Comparison of ENCODE assay signal across 1 cellular context in genomic region chr12:6689000-6689882, GRCh38.
TF ChIP-seq lines count a peak whose summit lies in the region.

TSS of gene ZNF384 (minus strand) at chr12:6689375. CDS start at chr12:6679520, 9,855 bp downstream.

TF ChIP-seq in HepG2, 621 proteins besides CTCF, POLR2A, EP300 and RAD21 (continued from another document and continues in another):
- no peak; the same call in 1 of the 2 replicates for TF ChIP-seq ARID3A (IDR thresholded peaks at IDR 0.05; ENCODE audit: low read depth, low read length)
- TF ChIP-seq GMEB1 (CRISPR knock-in tag; IDR thresholded peaks at IDR 0.05; ENCODE audit: borderline replicate concordance) = peak; percentile 89; the same call in 1 of the 2 replicates
- TF ChIP-seq YEATS2 (CRISPR knock-in tag; IDR thresholded peaks at IDR 0.05; ENCODE audit: borderline replicate concordance) = peak; percentile 85
- 0 out of 2 replicates have a peak, but pooled peaks have one; percentile 42 for TF ChIP-seq ZNF569 (CRISPR knock-in tag; IDR thresholded peaks at IDR 0.05; ENCODE audit: borderline replicate concordance)
- TF ChIP-seq FUBP1 (CRISPR knock-in tag; IDR thresholded peaks at IDR 0.05; ENCODE audit: borderline replicate concordance) = 0 out of 2 replicates have a peak, but pooled peaks have one; percentile 34
- TF ChIP-seq ATF2 (CRISPR knock-in tag; IDR thresholded peaks at IDR 0.05) = peak; percentile 88
- TF ChIP-seq ARID2 (CRISPR knock-in tag; IDR thresholded peaks at IDR 0.05; ENCODE audit: borderline replicate concordance) = peak; percentile 68; the same call in 1 of the 2 replicates
- TF ChIP-seq SAFB2 (CRISPR knock-in tag; IDR thresholded peaks at IDR 0.05; ENCODE audit: borderline replicate concordance, low read depth) = 0 out of 2 replicates have a peak, but pooled peaks have one; percentile 11
- no peak for TF ChIP-seq MLX (CRISPR knock-in tag; IDR thresholded peaks at IDR 0.05)
- TF ChIP-seq RFXAP (CRISPR knock-in tag; IDR thresholded peaks at IDR 0.05; ENCODE audit: borderline replicate concordance) = 0 out of 2 replicates have a peak, but pooled peaks have one; percentile 18
- TF ChIP-seq ZC3H4 (CRISPR knock-in tag; IDR thresholded peaks at IDR 0.05; ENCODE audit: borderline replicate concordance) = 0 out of 2 replicates have a peak, but pooled peaks have one; percentile 39
- no peak for TF ChIP-seq U2AF1 (optimal IDR thresholded peaks at IDR 0.05; ENCODE audit: low read depth, low read length)
- TF ChIP-seq HNRNPH1 (optimal IDR thresholded peaks at IDR 0.05; ENCODE audit: low read depth, low read length) = peak; percentile 54
- TF ChIP-seq SP2 (CRISPR knock-in tag; IDR thresholded peaks at IDR 0.05) = peak; percentile 84
- peak; percentile 83 for TF ChIP-seq CHD2 (IDR thresholded peaks at IDR 0.05; ENCODE audit: low read depth, low read length)
- TF ChIP-seq TBX3 (IDR thresholded peaks at IDR 0.05; ENCODE audit: borderline replicate concordance) = 0 out of 2 replicates have a peak, but pooled peaks have one; percentile 9
- no peak for TF ChIP-seq HOXA7 (CRISPR knock-in tag; IDR thresholded peaks at IDR 0.05)
- TF ChIP-seq ZBTB10 (CRISPR knock-in tag; IDR thresholded peaks at IDR 0.05; ENCODE audit: borderline replicate concordance) = peak; percentile 89; the same call in 1 of the 2 replicates
- TF ChIP-seq SRSF1 (optimal IDR thresholded peaks at IDR 0.05; ENCODE audit: low read depth, low read length) = peak; percentile 96
- TF ChIP-seq GABPA (IDR thresholded peaks at IDR 0.05; ENCODE audit: low read depth, low read length) = peak; percentile 88
- peak; percentile 98 for TF ChIP-seq GABPA (CRISPR knock-in tag; IDR thresholded peaks at IDR 0.05; ENCODE audit: low read depth)
- TF ChIP-seq TAF1 (CRISPR knock-in tag; IDR thresholded peaks at IDR 0.05) = peak; percentile 20; the same call in 1 of the 2 replicates
- TF ChIP-seq TFDP2 (CRISPR knock-in tag; IDR thresholded peaks at IDR 0.05) = peak; percentile 66
- TF ChIP-seq SRY (CRISPR knock-in tag; IDR thresholded peaks at IDR 0.05) = peak; percentile 57; the same call in 1 of the 2 replicates
- TF ChIP-seq ELF4 (CRISPR knock-in tag; IDR thresholded peaks at IDR 0.05; ENCODE audit: borderline replicate concordance) = peak; percentile 98
- TF ChIP-seq ZNF224 (CRISPR knock-in tag; IDR thresholded peaks at IDR 0.05) = no peak
- peak; percentile 91; the same call in 1 of the 2 replicates for TF ChIP-seq ZFP91 (CRISPR knock-in tag; IDR thresholded peaks at IDR 0.05; ENCODE audit: borderline replicate concordance)
- peak; percentile 38 for TF ChIP-seq TFDP1 (CRISPR knock-in tag; IDR thresholded peaks at IDR 0.05; ENCODE audit: borderline replicate concordance)
- peak; percentile 69 for TF ChIP-seq POLR2G (IDR thresholded peaks at IDR 0.05; ENCODE audit: low read depth, low read length)
- no peak; the same call in 1 of the 2 replicates for TF ChIP-seq HIC2 (CRISPR knock-in tag; IDR thresholded peaks at IDR 0.05; ENCODE audit: low read depth)
- no peak for TF ChIP-seq TRAFD1 (CRISPR knock-in tag; IDR thresholded peaks at IDR 0.05; ENCODE audit: borderline replicate concordance)
- TF ChIP-seq ZNF180 (CRISPR knock-in tag; IDR thresholded peaks at IDR 0.05; ENCODE audit: borderline replicate concordance, low read depth) = no peak
- TF ChIP-seq ZNF431 (CRISPR knock-in tag; IDR thresholded peaks at IDR 0.05; ENCODE audit: borderline replicate concordance, low read depth) = peak; percentile 20; the same call in 1 of the 2 replicates
- peak; percentile 97 for TF ChIP-seq ATF1 (CRISPR knock-in tag; IDR thresholded peaks at IDR 0.05)
- TF ChIP-seq MNT (IDR thresholded peaks at IDR 0.05) = peak; percentile 50; the same call in 1 of the 2 replicates
